ENCODE assay signal across 8 cellular contexts in genomic region chr5:177022386-177023246, GRCh38. TPM values are rescaled to one million over a fixed set of nuclear protein-coding genes. Genes with fewer than 3 reads are reported as not detected.
DNase-seq lines count a peak whose midpoint lies in the region; ATAC-seq and TF ChIP-seq lines count a peak whose summit lies in the region.

TSS of gene ZNF346 (plus strand) at chr5:177022696. CDS start at chr5:177022739, 43 bp downstream.

- peak within 1 kb of the TSS; percentile 89 for H3K4me3 Mint-ChIP-seq in Caco-2 (ENCODE audit: unreplicated experiment)
- peak within 1 kb of the TSS; percentile 92 for H3K4me3 Mint-ChIP-seq in activated CD8-positive, alpha-beta memory T cell treated with anti-CD3 and anti-CD28 coated beads, Interleukin-2, amount 10 ng/mL, durations not matched to agents 7 days and 5 days
- H3K4me3 Mint-ChIP-seq in endodermal cell, result peak within 1 kb of the TSS; percentile 91

- peak within 1 kb of the TSS; percentile 90 for H3K27ac Mint-ChIP-seq in Caco-2 (ENCODE audit: unreplicated experiment)
- H3K27ac Mint-ChIP-seq in activated CD8-positive, alpha-beta memory T cell treated with anti-CD3 and anti-CD28 coated beads, Interleukin-2, amount 10 ng/mL, durations not matched to agents 7 days and 5 days, result peak within 1 kb of the TSS; percentile 90
- H3K27ac Mint-ChIP-seq in endodermal cell, result peak within 1 kb of the TSS; percentile 93

- H3K4me1 Mint-ChIP-seq in Caco-2 (ENCODE audit: low read depth, unreplicated experiment) (peaks cover 23% of the 10 kb centered on the region), endodermal cell (peaks cover 16% of the 10 kb centered on the region)
- H3K4me1 Mint-ChIP-seq in activated CD8-positive, alpha-beta memory T cell treated with anti-CD3 and anti-CD28 coated beads, Interleukin-2, amount 10 ng/mL, durations not matched to agents 7 days and 5 days, result peaks cover 34% of the 10 kb centered on the region

- peak; percentile 77 for ATAC-seq in GM21381 (IDR thresholded peaks at IDR 0.05; ENCODE audit: unreplicated experiment)
- ATAC-seq in activated CD8-positive, alpha-beta memory T cell treated with anti-CD3 and anti-CD28 coated beads, Interleukin-2, amount 10 ng/mL, durations not matched to agents 7 days and 5 days, result peak; percentile 98

- CTCF ChIA-PET in Caco-2 (lab: Charles Lee), result interaction anchor here (0.5 to 2.0 kb wide), 6 partner anchors 17 to 362 kb away, joined by 3 to 11 read pairs (median 3); partner anchors contain the start of gene FGFR4
- CTCF ChIA-PET in activated CD8-positive, alpha-beta memory T cell treated with anti-CD3 and anti-CD28 coated beads, Interleukin-2, amount 10 ng/mL, durations not matched to agents 7 days and 5 days (lab: Charles Lee), result interaction anchor here (0.7 to 3.2 kb wide), 8 partner anchors 10 to 365 kb away, joined by 3 to 23 read pairs (median 4); partner anchors contain the start of gene UIMC1

- H3K4me1 ChIP-seq in Caco-2, result peaks cover 7% of the 10 kb centered on the region
- H3K4me1 ChIP-seq in HUES6 (ENCODE audit: control insufficient read depth, insufficient read depth, low read length), result peaks cover 12% of the 10 kb centered on the region
- no peaks in the 10 kb centered on the region for H3K4me1 ChIP-seq in NT2/D1 (ENCODE audit: insufficient read depth, insufficient read length)
- peaks cover 6% of the 10 kb centered on the region for H3K4me1 ChIP-seq in endodermal cell (ENCODE audit: control insufficient read depth, insufficient read depth, low read length)

- POLR2A ChIA-PET in Caco-2 (lab: Charles Lee), result interaction anchor here (0.6 kb wide), 2 partner anchors 64 to 1131 kb away, joined by 3 read pairs; partner anchors contain the start of genes FGFR4 and NHP2

- peak; percentile 29 to 53 for TF ChIP-seq CTCF in Caco-2 (IDR thresholded peaks at IDR 0.05; ENCODE audit: insufficient read depth in 1 of 2, low read depth in 1 of 2, low read length in 1 of 2, severe bottlenecking in 1 of 2, unreplicated experiment in 1 of 2)
- peak; percentile 75 for TF ChIP-seq CTCF in endodermal cell (conservative IDR thresholded peaks at IDR 0.05)

- H3K27me3 ChIP-seq in Caco-2 (replicated peaks; ENCODE audit: control insufficient read depth, insufficient read depth, low read length) (no peaks in the 10 kb centered on the region), HUES6 (ENCODE audit: control insufficient read depth, insufficient read depth, low read length) (no peaks in the 10 kb centered on the region), NT2/D1 (ENCODE audit: insufficient read depth, insufficient read length) (no peaks in the 10 kb centered on the region), endodermal cell (ENCODE audit: control insufficient read depth, insufficient read depth, low read length, poor library complexity, severe bottlenecking) (no peaks in the 10 kb centered on the region)

- peak within 1 kb of the TSS; percentile 85 for H3K9ac ChIP-seq in HUES6 (ENCODE audit: low read length)
- H3K9ac ChIP-seq in NT2/D1 (ENCODE audit: insufficient read length, low read depth), result peak within 1 kb of the TSS; percentile 92
- peak within 1 kb of the TSS; percentile 72 for H3K9ac ChIP-seq in endodermal cell (ENCODE audit: extremely low read depth, low read length, poor library complexity, severe bottlenecking)

- intact Hi-C loops in Caco-2 (cut with micrococcal nuclease; ENCODE audit: unreplicated experiment), result loop anchor here (2.0 kb wide), 1 partner anchor 16 kb away; the partner anchor contains the start of gene UIMC1

- peaks cover 29% of the 10 kb centered on the region for H3K36me3 Mint-ChIP-seq in Caco-2 (ENCODE audit: insufficient read depth, unreplicated experiment)
- H3K36me3 Mint-ChIP-seq in activated CD8-positive, alpha-beta memory T cell treated with anti-CD3 and anti-CD28 coated beads, Interleukin-2, amount 10 ng/mL, durations not matched to agents 7 days and 5 days, result peaks cover 15% of the 10 kb centered on the region
- H3K36me3 Mint-ChIP-seq in endodermal cell (ENCODE audit: low read depth), result peaks cover 22% of the 10 kb centered on the region

- peak within 1 kb of the TSS; percentile 54; the same call in 1 of the 2 replicates for H3K27ac ChIP-seq in HUES6 (ENCODE audit: low read depth, low read length)
- peak within 1 kb of the TSS; percentile 7 for H3K27ac ChIP-seq in endodermal cell (ENCODE audit: low read depth, low read length)

- no peaks in the 10 kb centered on the region for H3K27me3 Mint-ChIP-seq in Caco-2 (ENCODE audit: insufficient read depth, unreplicated experiment)
- H3K27me3 Mint-ChIP-seq in activated CD8-positive, alpha-beta memory T cell treated with anti-CD3 and anti-CD28 coated beads, Interleukin-2, amount 10 ng/mL, durations not matched to agents 7 days and 5 days, result no peaks in the 10 kb centered on the region
- no peaks in the 10 kb centered on the region for H3K27me3 Mint-ChIP-seq in endodermal cell (ENCODE audit: insufficient read depth)

- H3K9me3 Mint-ChIP-seq in Caco-2 (ENCODE audit: unreplicated experiment), result no peaks in the 10 kb centered on the region
- H3K9me3 Mint-ChIP-seq in activated CD8-positive, alpha-beta memory T cell treated with anti-CD3 and anti-CD28 coated beads, Interleukin-2, amount 10 ng/mL, durations not matched to agents 7 days and 5 days (ENCODE audit: low read depth), result no peaks in the 10 kb centered on the region
- no peaks in the 10 kb centered on the region for H3K9me3 Mint-ChIP-seq in endodermal cell

- TSS peak; percentile 46 for BruUV-seq in Caco-2 (replicated peaks; lab: Mats Ljungman, UMichigan)

- no peaks in the 10 kb centered on the region for H3K9me3 ChIP-seq in Caco-2
- H3K9me3 ChIP-seq in HUES6 (ENCODE audit: control insufficient read depth, insufficient read depth, low read depth, low read length), result no peaks in the 10 kb centered on the region
- no peaks in the 10 kb centered on the region for H3K9me3 ChIP-seq in NT2/D1 (ENCODE audit: insufficient read depth, low read length)
- no peaks in the 10 kb centered on the region for H3K9me3 ChIP-seq in endodermal cell (ENCODE audit: control insufficient read depth, low read length)

- 2 to 5% methylated on average over 16 to 75 of the region's 75 CpGs for WGBS in endodermal cell (ENCODE audit: insufficient coverage in 1 of 2, insufficient read length in 1 of 2), 2 experiments

- H3K4me3 ChIP-seq in Caco-2 (ENCODE audit: low read depth, low read length) (peak within 1 kb of the TSS; percentile 70), HUES6 (ENCODE audit: low read depth, low read length) (peak within 1 kb of the TSS; percentile 86), NT2/D1 (ENCODE audit: insufficient read length, low read depth) (peak within 1 kb of the TSS; percentile 82), endodermal cell (ENCODE audit: low read length) (peak within 1 kb of the TSS; percentile 93)

- no peaks in the 10 kb centered on the region for H3K36me3 ChIP-seq in Caco-2 (ENCODE audit: control insufficient read depth, insufficient read depth, low read length)
- H3K36me3 ChIP-seq in HUES6 (ENCODE audit: control insufficient read depth, insufficient read depth, low read length), result peaks cover 11% of the 10 kb centered on the region
- H3K36me3 ChIP-seq in NT2/D1 (ENCODE audit: insufficient read depth, insufficient read length, low read length), result peaks cover 8% of the 10 kb centered on the region
- peaks cover 15% of the 10 kb centered on the region for H3K36me3 ChIP-seq in endodermal cell (ENCODE audit: control insufficient read depth, insufficient read depth, low read length)

- DNase-seq in Caco-2 (peak; percentile 93), NT2/D1 (ENCODE audit: low read depth, low spot score) (peak; percentile 74), endodermal cell (peak; percentile 97), mesenteric fat pad (ENCODE audit: low spot score) (peak; percentile 95)
- peak; percentile 96 for DNase-seq in activated CD8-positive, alpha-beta memory T cell treated with anti-CD3 and anti-CD28 coated beads, Interleukin-2, amount 10 ng/mL, durations not matched to agents 7 days and 5 days
- DNase-seq in stimulated activated CD8-positive, alpha-beta memory T cell treated with anti-CD3 and anti-CD28 coated beads, Interleukin-15, amount 100 ng/mL, for 1 hour (ENCODE audit: low read depth), result peak; percentile 77

RNA-seq across cellular contexts. Expression of gene ZNF346, which starts in this region (rescaled TPM):
- total RNA-seq in Caco-2 (2022) (24.2 and 29.3 TPM in 2 replicates), endodermal cell (10 to 100 TPM; 25.4 to 38.6 TPM), mesenteric fat pad (13.0 TPM)
- total RNA-seq in activated CD8-positive, alpha-beta memory T cell treated with anti-CD3 and anti-CD28 coated beads, Interleukin-2, amount 10 ng/mL, durations not matched to agents 7 days and 5 days, result 10 to 100 TPM; 28.8 to 31.2 TPM
- 25.8 TPM for polyA plus RNA-seq in endodermal cell (2013, experiment 1 of 2)
- polyA plus RNA-seq in endodermal cell (2013, experiment 2 of 2), result 28.3 TPM

Comparison
In these comparisons a context has a peak if more than half of its experiments do, and no peak if none do; other contexts are left out.
1. Peak in every context shown above with its lines: DNase-seq, ATAC-seq, H3K4me3 ChIP-seq and H3K27ac ChIP-seq.